ENCODE assay signal across 8 cellular contexts in genomic region chr5:139635606-139636206, GRCh38.
DNase-seq lines count a peak whose midpoint lies in the region; TF ChIP-seq lines count a peak whose summit lies in the region.

No MANE protein-coding gene starts in this region.

- H3K36me3 ChIP-seq in mucosa of stomach (ENCODE audit: control insufficient read depth, insufficient read depth, low read length), result no peaks in the 10 kb centered on the region

- peak overlapping the region; percentile 92 for H3K27ac Mint-ChIP-seq in activated T-cell treated with anti-CD3 and anti-CD28 coated beads, Interleukin-2, amount 50 U/mL, for 24 hours

- peaks cover 23% of the 10 kb centered on the region for H3K36me3 Mint-ChIP-seq in activated T-cell treated with anti-CD3 and anti-CD28 coated beads, Interleukin-2, amount 50 U/mL, for 24 hours (ENCODE audit: low read depth)

- no peaks in the 10 kb centered on the region for H3K27me3 Mint-ChIP-seq in activated T-cell treated with anti-CD3 and anti-CD28 coated beads, Interleukin-2, amount 50 U/mL, for 24 hours

- DNase-seq in activated T-cell treated with anti-CD3 and anti-CD28 coated beads, Interleukin-2, amount 50 U/mL, for 24 hours, result peak; percentile 43
- DNase-seq in activated T-cell treated with anti-CD3 and anti-CD28 coated beads for 4 hours (no peak), MV-4-11 (lab: John Stamatoyannopoulos, UW) (peak; percentile 76), UCSD-AML1 (lab: John Stamatoyannopoulos, UW; ENCODE audit: unreplicated experiment) (peak; percentile 65), erythroblast (lab: John Stamatoyannopoulos, UW) (peak; percentile 73 to 75), cerebellar nuclear complex (lab: John Stamatoyannopoulos, UW) (no peak), HuH-7 (ENCODE audit: low spot score) (no peak)

- H3K4me3 Mint-ChIP-seq in activated T-cell treated with anti-CD3 and anti-CD28 coated beads, Interleukin-2, amount 50 U/mL, for 24 hours, result peak overlapping the region; percentile 11

- H3K9me3 ChIP-seq in mucosa of stomach (ENCODE audit: control insufficient read depth, low read length), result no peaks in the 10 kb centered on the region

- H3K4me3 ChIP-seq in mucosa of stomach (ENCODE audit: low read length), result no peak overlapping the region

- no peaks in the 10 kb centered on the region for H3K9me3 Mint-ChIP-seq in activated T-cell treated with anti-CD3 and anti-CD28 coated beads, Interleukin-2, amount 50 U/mL, for 24 hours

- peaks cover 43% of the 10 kb centered on the region for H3K4me1 Mint-ChIP-seq in activated T-cell treated with anti-CD3 and anti-CD28 coated beads, Interleukin-2, amount 50 U/mL, for 24 hours (ENCODE audit: low read depth)

- H3K9ac ChIP-seq in mucosa of stomach (ENCODE audit: low read length), result peak overlapping the region; percentile 27

- no peaks in the 10 kb centered on the region for H3K27me3 ChIP-seq in mucosa of stomach (ENCODE audit: control insufficient read depth, insufficient read depth, low read length)

- peaks cover 59% of the 10 kb centered on the region for H3K4me1 ChIP-seq in mucosa of stomach (ENCODE audit: control insufficient read depth, insufficient read depth, low read length)

- TF ChIP-seq POLR2A in erythroblast (IDR thresholded peaks at IDR 0.05; ENCODE audit: low read length), result no peak

Comparison
In these comparisons a context has a peak if more than half of its experiments do, and no peak if none do; other contexts are left out.
1. DNase-seq: peak in activated T-cell treated with anti-CD3 and anti-CD28 coated beads, Interleukin-2, amount 50 U/mL, for 24 hours (single experiment), MV-4-11 (single experiment), UCSD-AML1 (single experiment) and erythroblast (2 of 2); none in activated T-cell treated with anti-CD3 and anti-CD28 coated beads for 4 hours (single experiment), cerebellar nuclear complex (0 of 2) and HuH-7 (single experiment).